8 cellular contexts compared by ENCODE assay signal in genomic region chr6:31356946-31357466, GRCh38. TPM values are rescaled to one million over a fixed set of nuclear protein-coding genes. Genes with fewer than 3 reads are reported as not detected.
DNase-seq lines count a peak whose midpoint lies in the region; ATAC-seq and TF ChIP-seq lines count a peak whose summit lies in the region.

TSS of gene HLA-B (minus strand) at chr6:31357179. CDS start at chr6:31357158, 21 bp downstream.

- peak; percentile 70 for DNase-seq in NCI-H2029 (lab: John Stamatoyannopoulos, UW)
- DNase-seq in activated CD4-positive, alpha-beta T cell treated with anti-CD3 and anti-CD28 coated beads for 1 hour, result peak; percentile 70
- peak; percentile 89 for DNase-seq in choroid plexus epithelial cell (ENCODE audit: low read depth)
- DNase-seq in kidney epithelial cell (ENCODE audit: low read depth), result peak; percentile 25
- DNase-seq in stimulated activated CD4-positive, alpha-beta T cell treated with anti-CD3 and anti-CD28 coated beads, Interleukin-12 subunit alpha, Interleukin-12 subunit beta, amount 100 ng/mL, for 48 hours (ENCODE audit: low read depth in 2 of 3, low spot score in 1 of 3), result peak; percentile 40 to 68 (median 47)
- no peak for DNase-seq in COR-L47 (lab: John Stamatoyannopoulos, UW)

- no peak for TF ChIP-seq CTCF in choroid plexus epithelial cell (conservative IDR thresholded peaks at IDR 0.05; ENCODE audit: low read depth, low read length)
- TF ChIP-seq CTCF in kidney epithelial cell (IDR thresholded peaks at IDR 0.05; ENCODE audit: insufficient read depth, low read length, poor library complexity, severe bottlenecking), result no peak

- H3K4me3 ChIP-seq in choroid plexus epithelial cell (ENCODE audit: low read depth, low read length) (peak within 1 kb of the TSS; percentile 74), kidney epithelial cell (ENCODE audit: low read depth, low read length) (peak within 1 kb of the TSS; percentile 62)

- peak; percentile 77 for ATAC-seq in GM18498 (IDR thresholded peaks at IDR 0.05; ENCODE audit: unreplicated experiment)
- ATAC-seq in HG02763 (IDR thresholded peaks at IDR 0.05; ENCODE audit: unreplicated experiment), result peak; percentile 82

- no peaks in the 10 kb centered on the region for H3K36me3 ChIP-seq in kidney epithelial cell (ENCODE audit: control insufficient read depth, insufficient read depth, low read length)

- peaks cover 5% of the 10 kb centered on the region for H3K27me3 ChIP-seq in kidney epithelial cell (ENCODE audit: control insufficient read depth, insufficient read depth, low read length)

RNA-seq across cellular contexts. Expression of gene HLA-B, which starts in this region (rescaled TPM):
- 484 and 545 TPM in 2 replicates for total RNA-seq in kidney epithelial cell
